Comparison of ENCODE assay signal across 17 cellular contexts in the genomic region with DNA sequence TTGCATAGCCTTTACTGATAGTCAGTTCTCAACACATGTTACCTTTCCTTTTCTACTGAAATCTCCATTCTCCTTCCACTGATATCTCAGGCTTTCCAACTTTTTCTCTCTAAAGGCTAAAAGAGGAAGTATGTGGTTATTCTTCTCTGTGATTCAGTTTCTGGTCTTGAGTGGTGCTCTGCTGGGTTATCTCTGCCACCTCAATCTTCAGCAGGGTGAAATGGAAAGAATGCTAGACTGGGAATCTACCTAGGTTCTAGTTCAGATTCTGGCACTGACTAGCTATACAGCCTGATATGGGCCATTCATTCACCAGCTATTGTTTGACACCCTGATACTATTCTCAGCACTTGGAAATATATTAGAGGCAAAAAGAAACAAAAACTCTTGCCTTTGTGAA.
DNase-seq lines count a peak whose midpoint lies in the region; ATAC-seq and TF ChIP-seq lines count a peak whose summit lies in the region.
"Had no signal": no experiment of that assay in that cellular context is flagged by ENCODE, and none has a peak within 500 bp of the region (broad histone marks: within the 10 kb centered on the region; RNA-seq: fewer than 3 reads in every experiment).

No MANE protein-coding gene starts in this region.

- H3K36me3 ChIP-seq in GM23338 (ENCODE audit: insufficient read depth) (no peaks in the 10 kb centered on the region), stomach (no peaks in the 10 kb centered on the region)
- H3K36me3 ChIP-seq: ascending aorta, thyroid gland had no signal

- H3K27me3 ChIP-seq in GM23338 (ENCODE audit: insufficient read depth) (no peaks in the 10 kb centered on the region), stomach (no peaks in the 10 kb centered on the region)
- H3K27me3 ChIP-seq: ascending aorta, foreskin keratinocyte, thyroid gland had no signal

- peaks cover 2% of the 10 kb centered on the region; the same call in 1 of the 3 replicates for H3K9me3 Mint-ChIP-seq in GM23338
- H3K9me3 Mint-ChIP-seq in effector memory CD8-positive, alpha-beta T cell = peaks cover 0 to 6% of the 10 kb centered on the region in 2 donors

- peaks cover 11% of the 10 kb centered on the region; the same call in 2 of the 3 replicates for H3K4me1 Mint-ChIP-seq in GM23338
- no peaks in the 10 kb centered on the region for H3K4me1 Mint-ChIP-seq in effector memory CD8-positive, alpha-beta T cell (ENCODE audit: low read depth in 2 of 2)

- intact Hi-C loops in stomach (cut with DNase I; ENCODE audit: low total_unique reads) = no loop called here

- 0 out of 2 replicates have a peak overlapping the region, but pooled peaks have one; percentile 40 for H2AFZ ChIP-seq in GM23338

- no peaks in the 10 kb centered on the region for H3F3A ChIP-seq in GM23338 (replicated peaks; ENCODE audit: low read depth)

- H3K4me1 ChIP-seq in GM23338 (ENCODE audit: insufficient read depth) (peaks cover 11% of the 10 kb centered on the region), stomach (no peaks in the 10 kb centered on the region)
- H3K4me1 ChIP-seq: ascending aorta, foreskin keratinocyte, thyroid gland had no signal

- H4K20me1 ChIP-seq in GM23338 (replicated peaks; ENCODE audit: insufficient read depth) = no peaks in the 10 kb centered on the region

- no peak overlapping the region for H3K27ac Mint-ChIP-seq in GM23338
- H3K27ac Mint-ChIP-seq in effector memory CD8-positive, alpha-beta T cell = no peak overlapping the region

- H3K36me3 Mint-ChIP-seq in GM23338 (ENCODE audit: low read depth) = no peaks in the 10 kb centered on the region
- H3K36me3 Mint-ChIP-seq in effector memory CD8-positive, alpha-beta T cell (ENCODE audit: insufficient read depth) = no peaks in the 10 kb centered on the region

- H3K4me3 Mint-ChIP-seq in GM23338 = no peak overlapping the region
- no peak overlapping the region for H3K4me3 Mint-ChIP-seq in effector memory CD8-positive, alpha-beta T cell

- no peaks in the 10 kb centered on the region for H3K9me3 ChIP-seq in stomach
- H3K9me3 ChIP-seq: ascending aorta, thyroid gland had no signal

- ATAC-seq in GM19351 (IDR thresholded peaks at IDR 0.05; ENCODE audit: unreplicated experiment) = peak; percentile 78
- no peak for ATAC-seq in GM23338
- ATAC-seq in HG03103 (IDR thresholded peaks at IDR 0.05; ENCODE audit: low read depth, unreplicated experiment) = peak; percentile 57
- ATAC-seq in effector memory CD8-positive, alpha-beta T cell (replicated peaks) = no peak
- ATAC-seq: foreskin keratinocyte, HepG2 had no signal

- peaks cover 2% of the 10 kb centered on the region for H3K27me3 Mint-ChIP-seq in GM23338 (ENCODE audit: insufficient read depth, low read depth, poor library complexity)
- no peaks in the 10 kb centered on the region for H3K27me3 Mint-ChIP-seq in effector memory CD8-positive, alpha-beta T cell

- TF ChIP-seq CTCF in GM23338 (conservative IDR thresholded peaks at IDR 0.05; ENCODE audit: low read depth in 2 of 2) (no peak), stomach (IDR thresholded peaks at IDR 0.05) (no peak)

- TF ChIP-seq EP300 in stomach (IDR thresholded peaks at IDR 0.05) = no peak

- 0 out of 2 replicates have a peak, but pooled peaks cover 3% of the 10 kb centered on the region for H3K9me2 ChIP-seq in GM23338 (ENCODE audit: insufficient read depth)

- no peaks in the 10 kb centered on the region for H3K79me2 ChIP-seq in GM23338 (replicated peaks; ENCODE audit: insufficient read depth)

- no peak overlapping the region for H3K4me3 ChIP-seq in GM23338
- no peak overlapping the region for H3K4me3 ChIP-seq in stomach
- H3K4me3 ChIP-seq: ascending aorta, thyroid gland had no signal

- peak overlapping the region; percentile 65 for H3K4me2 ChIP-seq in GM23338

- DNase-seq in GM23338 (ENCODE audit: low spot score) = no peak
- peak; percentile 66 for DNase-seq in OCI-M1 (lab: John Stamatoyannopoulos, UW)
- DNase-seq in stomach = no peak
- no peak for DNase-seq in effector memory CD8-positive, alpha-beta T cell
- no peak for DNase-seq in AG08396 (ENCODE audit: low spot score)
- no peak for DNase-seq in NCI-H1417 treated with DMSO at 0.1 percent for 48 hours (lab: John Stamatoyannopoulos, UW)
- DNase-seq: activated CD4-positive, CD25-positive, alpha-beta regulatory T cell; activated gamma-delta T cell treated with Interleukin-2 at 50 U/mL for 16 hours; foreskin keratinocyte; NCI-H2081 treated with DMSO at 0.1 percent for 48 hours; NCI-H774; stimulated activated CD4-positive, alpha-beta T cell treated with anti-CD3 and anti-CD28 coated beads, Interleukin-4, amount 100 ng/mL, for 24 hours; thyroid gland had no signal

- TF ChIP-seq POLR2A in stomach (IDR thresholded peaks at IDR 0.05) = no peak

- H3K27ac ChIP-seq in GM23338 (ENCODE audit: low read depth) (no peak overlapping the region), stomach (no peak overlapping the region)
- H3K27ac ChIP-seq: ascending aorta, foreskin keratinocyte, thyroid gland had no signal

TF ChIP-seq in GM23338, 12 proteins besides CTCF, POLR2A, EP300 and RAD21:
- no peak for TF ChIP-seq NANOG (IDR thresholded peaks at IDR 0.05; ENCODE audit: borderline replicate concordance)
- TF ChIP-seq, protein P1, sequence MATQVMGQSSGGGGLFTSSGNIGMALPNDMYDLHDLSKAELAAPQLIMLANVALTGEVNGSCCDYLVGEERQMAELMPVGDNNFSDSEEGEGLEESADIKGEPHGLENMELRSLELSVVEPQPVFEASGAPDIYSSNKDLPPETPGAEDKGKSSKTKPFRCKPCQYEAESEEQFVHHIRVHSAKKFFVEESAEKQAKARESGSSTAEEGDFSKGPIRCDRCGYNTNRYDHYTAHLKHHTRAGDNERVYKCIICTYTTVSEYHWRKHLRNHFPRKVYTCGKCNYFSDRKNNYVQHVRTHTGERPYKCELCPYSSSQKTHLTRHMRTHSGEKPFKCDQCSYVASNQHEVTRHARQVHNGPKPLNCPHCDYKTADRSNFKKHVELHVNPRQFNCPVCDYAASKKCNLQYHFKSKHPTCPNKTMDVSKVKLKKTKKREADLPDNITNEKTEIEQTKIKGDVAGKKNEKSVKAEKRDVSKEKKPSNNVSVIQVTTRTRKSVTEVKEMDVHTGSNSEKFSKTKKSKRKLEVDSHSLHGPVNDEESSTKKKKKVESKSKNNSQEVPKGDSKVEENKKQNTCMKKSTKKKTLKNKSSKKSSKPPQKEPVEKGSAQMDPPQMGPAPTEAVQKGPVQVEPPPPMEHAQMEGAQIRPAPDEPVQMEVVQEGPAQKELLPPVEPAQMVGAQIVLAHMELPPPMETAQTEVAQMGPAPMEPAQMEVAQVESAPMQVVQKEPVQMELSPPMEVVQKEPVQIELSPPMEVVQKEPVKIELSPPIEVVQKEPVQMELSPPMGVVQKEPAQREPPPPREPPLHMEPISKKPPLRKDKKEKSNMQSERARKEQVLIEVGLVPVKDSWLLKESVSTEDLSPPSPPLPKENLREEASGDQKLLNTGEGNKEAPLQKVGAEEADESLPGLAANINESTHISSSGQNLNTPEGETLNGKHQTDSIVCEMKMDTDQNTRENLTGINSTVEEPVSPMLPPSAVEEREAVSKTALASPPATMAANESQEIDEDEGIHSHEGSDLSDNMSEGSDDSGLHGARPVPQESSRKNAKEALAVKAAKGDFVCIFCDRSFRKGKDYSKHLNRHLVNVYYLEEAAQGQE (IDR thresholded peaks at IDR 0.05; ENCODE audit: unreplicated experiment) = no peak
- TF ChIP-seq CREB1 (CRISPR knock-in tag; IDR thresholded peaks at IDR 0.05; ENCODE audit: low read depth) = no peak
- TF ChIP-seq ZNF114 (CRISPR knock-in tag; IDR thresholded peaks at IDR 0.05) = no peak

Comparison
In these comparisons a context has a peak if more than half of its experiments do, and no peak if none do; other contexts are left out.
1. ATAC-seq: peak in GM19351 (single experiment) and HG03103 (single experiment); none in GM23338 (single experiment) and effector memory CD8-positive, alpha-beta T cell (single experiment).